8 cellular contexts compared by ENCODE assay signal in genomic region chr16:70331588-70332358, GRCh38. TPM values are rescaled to one million over a fixed set of nuclear protein-coding genes. Genes with fewer than 3 reads are reported as not detected.
A peak's percentile ranks its signal among the peaks of the same experiment; 100 is the strongest.
DNase-seq lines count a peak whose midpoint lies in the region; ATAC-seq, FAIRE-seq and TF ChIP-seq lines count a peak whose summit lies in the region.

No MANE protein-coding gene starts in this region.

- ATAC-seq in activated CD8-positive, alpha-beta memory T cell treated with anti-CD3 and anti-CD28 coated beads, Interleukin-2, amount 10 ng/mL, durations not matched to agents 7 days and 5 days = peak; percentile 67
- ATAC-seq in HG03108 (IDR thresholded peaks at IDR 0.05; ENCODE audit: unreplicated experiment) (no peak), HG02970 (IDR thresholded peaks at IDR 0.05; ENCODE audit: low FRiP score, unreplicated experiment) (no peak)

- H3K36me3 Mint-ChIP-seq in activated CD8-positive, alpha-beta memory T cell treated with anti-CD3 and anti-CD28 coated beads, Interleukin-2, amount 10 ng/mL, durations not matched to agents 7 days and 5 days = peaks cover 18% of the 10 kb centered on the region

- FAIRE-seq in H54 (lab: Jason Lieb, UNC) = no peak

- peak; percentile 17 to 28 for DNase-seq in stimulated activated CD4-positive, alpha-beta T cell treated with anti-CD3 and anti-CD28 coated beads, Interleukin-2, amount 100 ng/mL, for 24 hours
- DNase-seq in stimulated activated CD4-positive, alpha-beta T cell treated with anti-CD3 and anti-CD28 coated beads, Interleukin-12 subunit alpha, Interleukin-12 subunit beta, amount 100 ng/mL, for 4 hours = no peak
- DNase-seq in activated CD8-positive, alpha-beta memory T cell treated with anti-CD3 and anti-CD28 coated beads, Interleukin-2, amount 10 ng/mL, durations not matched to agents 7 days and 5 days = peak; percentile 41
- DNase-seq in iPS-NIHi7 (ENCODE audit: extremely low spot score) = peak; percentile 18
- DNase-seq in H54 (ENCODE audit: insufficient read length, low spot score) = no peak
- DNase-seq in ureter (ENCODE audit: low spot score) = no peak

- TF ChIP-seq POLR2A in H54 (IDR thresholded peaks at IDR 0.05; ENCODE audit: low read depth, low read length) = no peak

- CTCF ChIA-PET in activated CD8-positive, alpha-beta memory T cell treated with anti-CD3 and anti-CD28 coated beads, Interleukin-2, amount 10 ng/mL, durations not matched to agents 7 days and 5 days (lab: Charles Lee) = interaction anchor here (0.6 to 1.8 kb wide), 7 partner anchors 9 to 323 kb away, joined by 3 to 6 read pairs (median 3); no protein-coding TSS in a partner anchor

- H3K27ac Mint-ChIP-seq in activated CD8-positive, alpha-beta memory T cell treated with anti-CD3 and anti-CD28 coated beads, Interleukin-2, amount 10 ng/mL, durations not matched to agents 7 days and 5 days = no peak overlapping the region

- no peaks in the 10 kb centered on the region for H3K9me3 Mint-ChIP-seq in activated CD8-positive, alpha-beta memory T cell treated with anti-CD3 and anti-CD28 coated beads, Interleukin-2, amount 10 ng/mL, durations not matched to agents 7 days and 5 days (ENCODE audit: low read depth)

- no peaks in the 10 kb centered on the region for H3K27me3 Mint-ChIP-seq in activated CD8-positive, alpha-beta memory T cell treated with anti-CD3 and anti-CD28 coated beads, Interleukin-2, amount 10 ng/mL, durations not matched to agents 7 days and 5 days

- H3K4me3 Mint-ChIP-seq in activated CD8-positive, alpha-beta memory T cell treated with anti-CD3 and anti-CD28 coated beads, Interleukin-2, amount 10 ng/mL, durations not matched to agents 7 days and 5 days = no peak overlapping the region

- no peaks in the 10 kb centered on the region for H3K4me1 Mint-ChIP-seq in activated CD8-positive, alpha-beta memory T cell treated with anti-CD3 and anti-CD28 coated beads, Interleukin-2, amount 10 ng/mL, durations not matched to agents 7 days and 5 days

RNA-seq across cellular contexts. Expression of gene DDX19A, which starts 14.9 kb away (rescaled TPM):
- total RNA-seq in activated CD8-positive, alpha-beta memory T cell treated with anti-CD3 and anti-CD28 coated beads, Interleukin-2, amount 10 ng/mL, durations not matched to agents 7 days and 5 days = 10 to 100 TPM; 33.9 to 46.0 TPM
- 37.3 TPM for total RNA-seq in ureter

RNA-seq across cellular contexts. Expression of gene DDX19B, which starts 32.8 kb away (rescaled TPM):
- 10 to 100 TPM; 32.9 to 34.8 TPM for total RNA-seq in activated CD8-positive, alpha-beta memory T cell treated with anti-CD3 and anti-CD28 coated beads, Interleukin-2, amount 10 ng/mL, durations not matched to agents 7 days and 5 days
- 35.8 TPM for total RNA-seq in ureter

RNA-seq across cellular contexts. Expression of gene AARS1, which starts 42.5 kb away (rescaled TPM):
- 100 to 1,000 TPM; 117 to 147 TPM for total RNA-seq in activated CD8-positive, alpha-beta memory T cell treated with anti-CD3 and anti-CD28 coated beads, Interleukin-2, amount 10 ng/mL, durations not matched to agents 7 days and 5 days
- 155 TPM for total RNA-seq in ureter

Comparison
In these comparisons a context has a peak if more than half of its experiments do, and no peak if none do; other contexts are left out.
1. DNase-seq: peak in stimulated activated CD4-positive, alpha-beta T cell treated with anti-CD3 and anti-CD28 coated beads, Interleukin-2, amount 100 ng/mL, for 24 hours (2 of 2), activated CD8-positive, alpha-beta memory T cell treated with anti-CD3 and anti-CD28 coated beads, Interleukin-2, amount 10 ng/mL, durations not matched to agents 7 days and 5 days (single experiment) and iPS-NIHi7 (single experiment); none in stimulated activated CD4-positive, alpha-beta T cell treated with anti-CD3 and anti-CD28 coated beads, Interleukin-12 subunit alpha, Interleukin-12 subunit beta, amount 100 ng/mL, for 4 hours (single experiment), H54 (single experiment) and ureter (single experiment).